10 cellular contexts compared by ENCODE assay signal in genomic region chr16:56102159-56102798, GRCh38.
DNase-seq lines count a peak whose midpoint lies in the region; ATAC-seq and TF ChIP-seq lines count a peak whose summit lies in the region.
"Had no signal": no experiment of that assay in that cellular context is flagged by ENCODE, and none has a peak within 500 bp of the region (broad histone marks: within the 10 kb centered on the region; RNA-seq: fewer than 3 reads in every experiment).

No MANE protein-coding gene starts in this region.

- no peak overlapping the region for H3K4me3 Mint-ChIP-seq in T-helper 2 cell treated with Interferon-gamma antibody and Interleukin-4, amounts not matched to agents 5 μg/mL and 100 μg/mL, for 36 hours

- no peaks in the 10 kb centered on the region for H3K9me3 ChIP-seq in MM.1S (replicated peaks; ENCODE audit: insufficient read depth, low read length)
- H3K9me3 ChIP-seq: BLaER1 had no signal

- no peaks in the 10 kb centered on the region for H3K79me2 ChIP-seq in MM.1S (ENCODE audit: low read length)

- H3F3A ChIP-seq in MM.1S (ENCODE audit: insufficient read depth, low read length) = no peaks in the 10 kb centered on the region

- DNase-seq in D341Med (ENCODE audit: low spot score) = peak; percentile 89
- DNase-seq in NCI-H2227 treated with DMSO at 0.1 percent for 48 hours (lab: John Stamatoyannopoulos, UW) = peak; percentile 73
- DNase-seq in globus pallidus (ENCODE audit: low spot score) = peak; percentile 72
- peak in 39 of 56 donors; percentile 4 to 70 (median 38) for DNase-seq in nucleus accumbens (lab: John Stamatoyannopoulos, UW)
- no peak for DNase-seq in T-helper 2 cell treated with Interferon-gamma antibody and Interleukin-4, amounts not matched to agents 5 μg/mL and 100 μg/mL, for 36 hours (ENCODE audit: low spot score)
- no peak for DNase-seq in MM.1S
- DNase-seq: stimulated activated CD4-positive, alpha-beta T cell treated with anti-CD3 and anti-CD28 coated beads, Interleukin-1b, Interleukin-23, amount 100 ng/mL, for 48 hours had no signal

- H3K27ac ChIP-seq in MM.1S (ENCODE audit: low read length) = no peak overlapping the region
- H3K27ac ChIP-seq: BLaER1 had no signal

- no peak overlapping the region for H3K27ac Mint-ChIP-seq in T-helper 2 cell treated with Interferon-gamma antibody and Interleukin-4, amounts not matched to agents 5 μg/mL and 100 μg/mL, for 36 hours

- H3K9me2 ChIP-seq in MM.1S (replicated peaks; ENCODE audit: insufficient read depth, low read length) = no peaks in the 10 kb centered on the region

- H3K27me3 ChIP-seq in MM.1S (replicated peaks; ENCODE audit: insufficient read depth, low read length) = no peaks in the 10 kb centered on the region
- H3K27me3 ChIP-seq: BLaER1 had no signal

- ATAC-seq in HG03571 (IDR thresholded peaks at IDR 0.05; ENCODE audit: unreplicated experiment) (no peak), GM19397 (IDR thresholded peaks at IDR 0.05; ENCODE audit: unreplicated experiment) (no peak)

- no peaks in the 10 kb centered on the region for H3K36me3 ChIP-seq in MM.1S (replicated peaks; ENCODE audit: insufficient read depth, low read length)
- H3K36me3 ChIP-seq: BLaER1 had no signal

- no peaks in the 10 kb centered on the region for H3K4me1 Mint-ChIP-seq in T-helper 2 cell treated with Interferon-gamma antibody and Interleukin-4, amounts not matched to agents 5 μg/mL and 100 μg/mL, for 36 hours (ENCODE audit: low read depth)

- TF ChIP-seq CTCF in MM.1S (IDR thresholded peaks at IDR 0.05; ENCODE audit: low read length) = no peak

- H4K20me1 ChIP-seq in MM.1S (ENCODE audit: insufficient read depth, low read length) = no peaks in the 10 kb centered on the region
- H4K20me1 ChIP-seq: BLaER1 had no signal

- no peak overlapping the region for H3K4me3 ChIP-seq in MM.1S (ENCODE audit: low read length)
- H3K4me3 ChIP-seq: BLaER1 had no signal

- H3K9me3 Mint-ChIP-seq in T-helper 2 cell treated with Interferon-gamma antibody and Interleukin-4, amounts not matched to agents 5 μg/mL and 100 μg/mL, for 36 hours = no peaks in the 10 kb centered on the region

- H3K27me3 Mint-ChIP-seq in T-helper 2 cell treated with Interferon-gamma antibody and Interleukin-4, amounts not matched to agents 5 μg/mL and 100 μg/mL, for 36 hours (ENCODE audit: low read depth) = peaks cover 8% of the 10 kb centered on the region

- no peak overlapping the region for H2AFZ ChIP-seq in MM.1S (ENCODE audit: low read length)

- H3K4me1 ChIP-seq in MM.1S (ENCODE audit: low read length) = no peaks in the 10 kb centered on the region
- H3K4me1 ChIP-seq: BLaER1 had no signal

- H3K4me2 ChIP-seq in MM.1S (ENCODE audit: low read depth, low read length) = no peak overlapping the region
- H3K4me2 ChIP-seq: BLaER1 had no signal

- no peak overlapping the region for H3K9ac ChIP-seq in MM.1S (ENCODE audit: low read length)
- H3K9ac ChIP-seq: BLaER1 had no signal

- H3K36me3 Mint-ChIP-seq in T-helper 2 cell treated with Interferon-gamma antibody and Interleukin-4, amounts not matched to agents 5 μg/mL and 100 μg/mL, for 36 hours (ENCODE audit: low read depth) = no peaks in the 10 kb centered on the region

Comparison
In these comparisons a context has a peak if more than half of its experiments do, and no peak if none do; other contexts are left out.
1. DNase-seq: peak in D341Med (single experiment), NCI-H2227 treated with DMSO at 0.1 percent for 48 hours (single experiment), globus pallidus (single experiment) and nucleus accumbens (39 of 56); none in T-helper 2 cell treated with Interferon-gamma antibody and Interleukin-4, amounts not matched to agents 5 μg/mL and 100 μg/mL, for 36 hours (single experiment) and MM.1S (single experiment).